In genomic region chrX:133792198-133792953, GRCh38 we compare ENCODE assay signal across 8 cellular contexts.
DNase-seq lines count a peak whose midpoint lies in the region; ATAC-seq and TF ChIP-seq lines count a peak whose summit lies in the region.

No MANE protein-coding gene starts in this region.

- H3K27ac ChIP-seq in right lobe of liver, result no peak overlapping the region

- ATAC-seq in activated CD4-positive, CD25-positive, alpha-beta regulatory T cell treated with anti-CD3 and anti-CD28 coated beads, Interleukin-2, amount 50 U/mL, for 24 hours, result no peak
- peak; percentile 76 for ATAC-seq in HG03066 (IDR thresholded peaks at IDR 0.05; ENCODE audit: low read depth, unreplicated experiment)
- ATAC-seq in right lobe of liver, result peak; percentile 93 to 98 (median 97)

- H3K4me3 ChIP-seq in right lobe of liver, result no peak overlapping the region

- no peaks in the 10 kb centered on the region for H3K36me3 ChIP-seq in right lobe of liver

- no peaks in the 10 kb centered on the region for H3K9me3 ChIP-seq in right lobe of liver

- TF ChIP-seq CTCF in right lobe of liver (IDR thresholded peaks at IDR 0.05), result peak; percentile 93 to 97 (median 94)

- no peak for TF ChIP-seq POLR2A in right lobe of liver (IDR thresholded peaks at IDR 0.05)

- peak in 3 of 4 experiments; percentile 1 to 12 (median 3) for DNase-seq in activated CD4-positive, CD25-positive, alpha-beta regulatory T cell (lab: John Stamatoyannopoulos, UW)
- DNase-seq in NCI-H226 (peak; percentile 7), dermis blood vessel endothelial cell (peak; percentile 75), right lobe of liver (peak; percentile 52 to 58 (median 56))
- peak; percentile 58 for DNase-seq in activated CD4-positive, alpha-beta T cell treated with anti-CD3 and anti-CD28 coated beads for 48 hours
- DNase-seq in stimulated activated CD4-positive, alpha-beta T cell treated with anti-CD3 and anti-CD28 coated beads, TNF-alpha, amount 100 ng/mL, for 1 hour (ENCODE audit: low read depth in 3 of 3, low spot score in 1 of 3), result peak in 2 of 3 donors; percentile 16 to 22

- intact Hi-C loops in right lobe of liver (cut with DNase I), result loop anchor here in 1 of 2 donors (5.0 kb wide), 1 partner anchor 130 kb away; no protein-coding TSS in a partner anchor

- WGBS in right lobe of liver (ENCODE audit: insufficient coverage, low coverage, low lambda C conversion rate, missing lambda C conversion rate), result 9% methylated on average over 7 of the region's 7 CpGs

- peaks cover 0 to 9% of the 10 kb centered on the region in 2 donors for H3K27me3 ChIP-seq in right lobe of liver

- no peaks in the 10 kb centered on the region for H3K4me1 ChIP-seq in right lobe of liver

Comparison
In these comparisons a context has a peak if more than half of its experiments do, and no peak if none do; other contexts are left out.
1. DNase-seq: peak in every context shown above with its lines; median percentile 75 in dermis blood vessel endothelial cell; 58 in activated CD4-positive, alpha-beta T cell treated with anti-CD3 and anti-CD28 coated beads for 48 hours; 56 in right lobe of liver; 19 in stimulated activated CD4-positive, alpha-beta T cell treated with anti-CD3 and anti-CD28 coated beads, TNF-alpha, amount 100 ng/mL, for 1 hour; 7 in NCI-H226; 3 in activated CD4-positive, CD25-positive, alpha-beta regulatory T cell.
2. ATAC-seq: peak in HG03066 (single experiment) and right lobe of liver (4 of 4); none in activated CD4-positive, CD25-positive, alpha-beta regulatory T cell treated with anti-CD3 and anti-CD28 coated beads, Interleukin-2, amount 50 U/mL, for 24 hours (0 of 2).